ENCODE assay signal across 1 cellular context in genomic region chr3:100521439-100521845, GRCh38.
TF ChIP-seq lines count a peak whose summit lies in the region.

No MANE protein-coding gene starts in this region.

TF ChIP-seq in GM12878, 131 proteins besides CTCF, POLR2A, EP300 and RAD21 (continued from another document):
- TF ChIP-seq BACH1 (IDR thresholded peaks at IDR 0.05; ENCODE audit: borderline replicate concordance) (no peak), ZNF687 (IDR thresholded peaks at IDR 0.05) (peak; percentile 85), SPI1 (IDR thresholded peaks at IDR 0.05; ENCODE audit: borderline replicate concordance, insufficient read depth, low read depth, low read length) (peak; percentile 63; the same call in 1 of the 2 replicates), MLLT1 (IDR thresholded peaks at IDR 0.05) (peak; percentile 58; the same call in 1 of the 2 replicates), RELB (IDR thresholded peaks at IDR 0.05; ENCODE audit: low read depth) (no peak), BHLHE40 (IDR thresholded peaks at IDR 0.05; ENCODE audit: borderline replicate concordance in 1 of 2, low read depth in 2 of 2, low read length in 1 of 2) (peak in 1 of 2 experiments; percentile 68; a peak in 2 of 4 replicates), IKZF2 (IDR thresholded peaks at IDR 0.05) (peak; percentile 49 to 58; a peak in 2 of 4 replicates), DPF2 (IDR thresholded peaks at IDR 0.05) (peak; percentile 50; the same call in 1 of the 2 replicates), RBBP5 (conservative IDR thresholded peaks at IDR 0.05) (no peak), CBX3 (IDR thresholded peaks at IDR 0.05; ENCODE audit: borderline replicate concordance, low read depth) (no peak), TCF12 (IDR thresholded peaks at IDR 0.05; ENCODE audit: low read depth, low read length) (peak; percentile 42; the same call in 1 of the 2 replicates), TCF3 (IDR thresholded peaks at IDR 0.05; ENCODE audit: borderline replicate concordance, insufficient read depth, low read depth, low read length) (0 out of 2 replicates have a peak, but pooled peaks have one; percentile 28), GATAD2B (conservative IDR thresholded peaks at IDR 0.05; ENCODE audit: low read depth) (0 out of 2 replicates have a peak, but pooled peaks have one; percentile 37), FOXM1 (IDR thresholded peaks at IDR 0.05; ENCODE audit: low read depth, low read length) (no peak), ZNF592 (IDR thresholded peaks at IDR 0.05) (peak; percentile 14; the same call in 1 of the 2 replicates)
